8 cellular contexts compared by ENCODE assay signal in the genomic region with DNA sequence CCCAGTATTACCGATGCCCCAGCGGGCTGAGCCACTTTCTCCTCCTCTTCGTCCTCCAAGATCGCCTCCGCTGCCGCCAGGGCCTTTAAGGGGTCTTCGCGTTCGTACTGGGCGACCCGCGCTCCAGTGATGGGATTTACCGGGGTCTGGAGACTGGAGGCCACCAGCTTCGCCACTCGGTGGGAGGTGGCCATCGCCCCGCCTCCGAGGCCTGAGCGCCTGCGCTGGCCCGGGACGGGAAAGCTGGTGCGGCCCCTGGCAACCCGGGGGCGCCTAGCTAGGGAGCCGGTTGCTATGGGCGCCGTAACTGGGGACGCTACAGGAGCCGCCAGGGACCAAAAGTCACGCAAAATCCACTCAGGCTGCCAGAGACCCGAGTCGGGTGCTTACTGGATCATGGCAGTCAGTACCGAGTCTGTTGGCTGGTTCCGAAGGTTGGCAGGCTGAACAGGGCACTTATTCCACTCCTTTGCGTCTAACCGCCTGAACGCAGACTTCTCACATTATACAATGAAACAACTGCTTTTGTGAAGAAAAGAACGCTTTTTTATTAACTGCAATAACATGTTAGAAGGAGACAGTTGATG. TPM values are rescaled to one million over a fixed set of nuclear protein-coding genes. Genes with fewer than 3 reads are reported as not detected.
A peak's percentile ranks its signal among the peaks of the same experiment; 100 is the strongest.
DNase-seq lines count a peak whose midpoint lies in the region; ATAC-seq and TF ChIP-seq lines count a peak whose summit lies in the region.

A gene with protein sequence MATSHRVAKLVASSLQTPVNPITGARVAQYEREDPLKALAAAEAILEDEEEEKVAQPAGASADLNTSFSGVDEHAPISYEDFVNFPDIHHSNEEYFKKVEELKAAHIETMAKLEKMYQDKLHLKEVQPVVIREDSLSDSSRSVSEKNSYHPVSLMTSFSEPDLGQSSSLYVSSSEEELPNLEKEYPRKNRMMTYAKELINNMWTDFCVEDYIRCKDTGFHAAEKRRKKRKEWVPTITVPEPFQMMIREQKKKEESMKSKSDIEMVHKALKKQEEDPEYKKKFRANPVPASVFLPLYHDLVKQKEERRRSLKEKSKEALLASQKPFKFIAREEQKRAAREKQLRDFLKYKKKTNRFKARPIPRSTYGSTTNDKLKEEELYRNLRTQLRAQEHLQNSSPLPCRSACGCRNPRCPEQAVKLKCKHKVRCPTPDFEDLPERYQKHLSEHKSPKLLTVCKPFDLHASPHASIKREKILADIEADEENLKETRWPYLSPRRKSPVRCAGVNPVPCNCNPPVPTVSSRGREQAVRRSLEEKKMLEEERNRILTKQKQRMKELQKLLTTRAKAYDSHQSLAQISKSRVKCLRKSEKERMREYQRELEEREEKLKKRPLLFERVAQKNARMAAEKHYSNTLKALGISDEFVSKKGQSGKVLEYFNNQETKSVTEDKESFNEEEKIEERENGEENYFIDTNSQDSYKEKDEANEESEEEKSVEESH (minus strand): TSS at position 213 of the 587 bp plus-strand sequence. CDS start 19 bp downstream, at position 194.

- H3K27me3 ChIP-seq in BE2C (no peaks in the 10 kb centered on the region), colonic mucosa (no peaks in the 10 kb centered on the region)

- intact Hi-C loops in colonic mucosa (cut with DNase I) (no loop called here), left colon (cut with DNase I, micrococcal nuclease) (no loop called here)

- no peaks in the 10 kb centered on the region for H3K4me1 ChIP-seq in BE2C
- H3K4me1 ChIP-seq in colonic mucosa = no peaks in the 10 kb centered on the region

- peak within 1 kb of the TSS; percentile 75 for H3K27ac ChIP-seq in colonic mucosa

- peak within 1 kb of the TSS; percentile 75 to 76 for H3K9ac ChIP-seq in colonic mucosa (ENCODE audit: low read depth in 2 of 2, low read length in 2 of 2)

- H3K9me3 ChIP-seq in BE2C = no peaks in the 10 kb centered on the region
- no peaks in the 10 kb centered on the region for H3K9me3 ChIP-seq in colonic mucosa

- ATAC-seq in HG03432 (IDR thresholded peaks at IDR 0.05; ENCODE audit: unreplicated experiment) = peak; percentile 88
- peak; percentile 81 for ATAC-seq in left colon

- DNase-seq in BE2C = peak; percentile 82
- peak; percentile 80 for DNase-seq in GM19238 (ENCODE audit: insufficient read length, low spot score)
- DNase-seq in NCI-H446 treated with DMSO at 0.1 percent for 48 hours (lab: John Stamatoyannopoulos, UW) = peak; percentile 53
- DNase-seq in activated CD4-positive, alpha-beta T cell treated with anti-CD3 and anti-CD28 coated beads for 4 hours = peak; percentile 64 to 67
- peak; percentile 85 for DNase-seq in colonic mucosa
- DNase-seq in left colon = peak; percentile 87 to 91
- peak; percentile 47 to 70 for DNase-seq in stimulated activated CD4-positive, alpha-beta T cell treated with anti-CD3 and anti-CD28 coated beads, Interleukin-1b, Interleukin-23, amount 100 ng/mL, for 4 hours (ENCODE audit: low read depth in 2 of 2)

- no peak for TF ChIP-seq CTCF in BE2C (IDR thresholded peaks at IDR 0.05; ENCODE audit: low read depth, low read length)
- TF ChIP-seq CTCF in colonic mucosa (IDR thresholded peaks at IDR 0.05) = no peak

- H3K36me3 ChIP-seq in BE2C = no peaks in the 10 kb centered on the region
- H3K36me3 ChIP-seq in colonic mucosa = no peaks in the 10 kb centered on the region

- H3K4me3 ChIP-seq in BE2C (ENCODE audit: low read depth, low read length) (peak within 1 kb of the TSS; percentile 85), colonic mucosa (peak within 1 kb of the TSS; percentile 82)

RNA-seq across cellular contexts. Expression of the gene that starts here (rescaled TPM):
- 0.60 TPM for polyA plus RNA-seq in BE2C (2012; ENCODE audit: insufficient read depth, insufficient read length, low read depth)
- total RNA-seq in colonic mucosa (1 to 10 TPM in 1 of 2 donors, under 1 TPM in 1; 0.80 to 2.5 TPM), left colon (1 to 10 TPM in 1 of 2 donors, under 1 TPM in 1; 0.73 to 1.2 TPM)

Comparison
In these comparisons a context has a peak if more than half of its experiments do, and no peak if none do; other contexts are left out.
1. Peak in every context shown above with its lines: DNase-seq, ATAC-seq, H3K4me3 ChIP-seq and H3K27ac ChIP-seq.